Comparison of ENCODE assay signal across 8 cellular contexts in genomic region chr4:140094701-140095420, GRCh38. TPM values are rescaled to one million over a fixed set of nuclear protein-coding genes. Genes with fewer than 3 reads are reported as not detected.
DNase-seq lines count a peak whose midpoint lies in the region; ATAC-seq and TF ChIP-seq lines count a peak whose summit lies in the region.

No MANE protein-coding gene starts in this region.

- intact Hi-C loops in right lobe of liver (cut with DNase I) = no loop called here

- 38% methylated on average over 6 of the region's 11 CpGs for WGBS in right lobe of liver (ENCODE audit: insufficient coverage, low coverage, low lambda C conversion rate, missing lambda C conversion rate)

- no peak for TF ChIP-seq POLR2A in right lobe of liver (IDR thresholded peaks at IDR 0.05)

- H3K9me3 ChIP-seq in right lobe of liver = no peaks in the 10 kb centered on the region

- peaks cover 41% of the 10 kb centered on the region for H3K27me3 Mint-ChIP-seq in IgD-negative memory B cell
- H3K27me3 Mint-ChIP-seq in T-helper 2 cell treated with Interferon-gamma antibody and Interleukin-4, amounts not matched to agents 5 μg/mL and 100 μg/mL, for 36 hours (ENCODE audit: low read depth) = no peaks in the 10 kb centered on the region

- H3K27ac ChIP-seq in brain microvascular endothelial cell (peak overlapping the region; percentile 82), right lobe of liver (peak overlapping the region; percentile 8 to 33 (median 23))

- H3K4me3 Mint-ChIP-seq in IgD-negative memory B cell = peak overlapping the region; percentile 37 to 88 (median 52)
- peak overlapping the region; percentile 89 for H3K4me3 Mint-ChIP-seq in T-helper 2 cell treated with Interferon-gamma antibody and Interleukin-4, amounts not matched to agents 5 μg/mL and 100 μg/mL, for 36 hours

- H3K27me3 ChIP-seq in brain microvascular endothelial cell (replicated peaks) = no peaks in the 10 kb centered on the region
- no peaks in the 10 kb centered on the region for H3K27me3 ChIP-seq in right lobe of liver

- TF ChIP-seq CTCF in brain microvascular endothelial cell (IDR thresholded peaks at IDR 0.05; ENCODE audit: low read depth, low read length, missing control alignments) (no peak), right lobe of liver (IDR thresholded peaks at IDR 0.05) (no peak)

- ATAC-seq in right lobe of liver (peak; percentile 26 to 51 (median 38)), HG02623 (IDR thresholded peaks at IDR 0.05; ENCODE audit: unreplicated experiment) (no peak)

- H3K36me3 ChIP-seq in brain microvascular endothelial cell (replicated peaks) (no peaks in the 10 kb centered on the region), right lobe of liver (no peaks in the 10 kb centered on the region)

- peak; percentile 64 for DNase-seq in T-helper 2 cell treated with Interferon-gamma antibody and Interleukin-4, amounts not matched to agents 5 μg/mL and 100 μg/mL, for 36 hours (ENCODE audit: low spot score)
- DNase-seq in brain microvascular endothelial cell = no peak
- DNase-seq in right lobe of liver = peak; percentile 57 to 60 (median 58)
- peak; percentile 30 to 48 (median 38) for DNase-seq in stimulated activated CD4-positive, alpha-beta T cell treated with anti-CD3 and anti-CD28 coated beads, TNF-alpha, amount 100 ng/mL, for 4 hours (ENCODE audit: low read depth in 3 of 3)
- no peak for DNase-seq in COLO668 (lab: John Stamatoyannopoulos, UW; ENCODE audit: unreplicated experiment)
- DNase-seq in dedifferentiated amniotic fluid mesenchymal stem cell (ENCODE audit: extremely low spot score) = no peak

- H3K9me3 Mint-ChIP-seq in IgD-negative memory B cell = peaks cover 0 to 9% (median 0%) of the 10 kb centered on the region in 3 donors
- H3K9me3 Mint-ChIP-seq in T-helper 2 cell treated with Interferon-gamma antibody and Interleukin-4, amounts not matched to agents 5 μg/mL and 100 μg/mL, for 36 hours = no peaks in the 10 kb centered on the region

- peaks cover 23 to 42% (median 41%) of the 10 kb centered on the region in 3 donors for H3K4me1 Mint-ChIP-seq in IgD-negative memory B cell
- peaks cover 76% of the 10 kb centered on the region for H3K4me1 Mint-ChIP-seq in T-helper 2 cell treated with Interferon-gamma antibody and Interleukin-4, amounts not matched to agents 5 μg/mL and 100 μg/mL, for 36 hours (ENCODE audit: low read depth)

- H3K27ac Mint-ChIP-seq in IgD-negative memory B cell = no peak overlapping the region
- H3K27ac Mint-ChIP-seq in T-helper 2 cell treated with Interferon-gamma antibody and Interleukin-4, amounts not matched to agents 5 μg/mL and 100 μg/mL, for 36 hours = peak overlapping the region; percentile 97

- H3K4me3 ChIP-seq in brain microvascular endothelial cell (ENCODE audit: low read depth, low read length) (no peak overlapping the region), right lobe of liver (no peak overlapping the region)

- in situ Hi-C loops in brain microvascular endothelial cell (cut with HindIII; ENCODE audit: low pct_ligation_motif_present, low sequenced_read_pairs) = no loop called here

- no peaks in the 10 kb centered on the region for H3K36me3 Mint-ChIP-seq in IgD-negative memory B cell
- H3K36me3 Mint-ChIP-seq in T-helper 2 cell treated with Interferon-gamma antibody and Interleukin-4, amounts not matched to agents 5 μg/mL and 100 μg/mL, for 36 hours (ENCODE audit: low read depth) = no peaks in the 10 kb centered on the region

- H3K4me1 ChIP-seq in right lobe of liver = peaks cover 0 to 22% (median 4%) of the 10 kb centered on the region in 4 donors

RNA-seq across cellular contexts. Expression of gene MAML3, which starts 59.1 kb away (rescaled TPM):
- polyA plus RNA-seq in IgD-negative memory B cell = 0.03 TPM
- 1 to 10 TPM; 2.6 to 7.8 (median 5.0) TPM for total RNA-seq in right lobe of liver

Comparison
In these comparisons a context has a peak if more than half of its experiments do, and no peak if none do; other contexts are left out.
1. DNase-seq: peak in T-helper 2 cell treated with Interferon-gamma antibody and Interleukin-4, amounts not matched to agents 5 μg/mL and 100 μg/mL, for 36 hours (single experiment), right lobe of liver (3 of 3) and stimulated activated CD4-positive, alpha-beta T cell treated with anti-CD3 and anti-CD28 coated beads, TNF-alpha, amount 100 ng/mL, for 4 hours (3 of 3); none in brain microvascular endothelial cell (single experiment), COLO668 (single experiment) and dedifferentiated amniotic fluid mesenchymal stem cell (single experiment).